In genomic region chr3:63679181-63679580, GRCh38 we compare ENCODE assay signal across 26 cellular contexts. TPM values are rescaled to one million over a fixed set of nuclear protein-coding genes. Genes with fewer than 3 reads are reported as not detected.
"Had no signal": no experiment of that assay in that cellular context is flagged by ENCODE, and none has a peak within 500 bp of the region (broad histone marks: within the 10 kb centered on the region; RNA-seq: fewer than 3 reads in every experiment).

No MANE protein-coding gene starts in this region.

- H3K27ac ChIP-seq: body of pancreas, gastrocnemius medialis, left lung, suprapubic skin, transverse colon, vagina had no signal

- DNase-seq: activated CD4-positive, alpha-beta T cell treated with anti-CD3 and anti-CD28 coated beads, Interleukin-2, amount 10 ng/mL, durations not matched to agents 24 days and 14 days; activated CD4-positive, CD25-positive, alpha-beta regulatory T cell; activated CD8-positive, alpha-beta T cell treated with anti-CD3 and anti-CD28 coated beads for 36 hours; activated naive CD4-positive, alpha-beta T cell treated with Interleukin-2 at 50 U/mL for 16 hours; activated naive CD8-positive, alpha-beta T cell treated with anti-CD3 and anti-CD28 coated beads, Interleukin-2, amount 10 ng/mL, durations not matched to agents 7 days and 5 days; activated T-cell treated with anti-CD3 and anti-CD28 coated beads, Interleukin-2, amount 50 U/mL, for 1 hour; body of pancreas; erythroblast; gastrocnemius medialis; head of caudate nucleus; left lung; midbrain; nephron progenitor cell; occipital lobe; posterior cingulate gyrus; stimulated activated CD4-positive, alpha-beta T cell treated with anti-CD3 and anti-CD28 coated beads, Interleukin-2, amount 100 ng/mL, for 24 hours; T-helper 9 cell; transverse colon had no signal

- FAIRE-seq: colon had no signal

RNA-seq across cellular contexts. Expression of gene SNTN, which starts 26.7 kb away (rescaled TPM):
- total RNA-seq: activated CD4-positive, alpha-beta T cell treated with anti-CD3 and anti-CD28 coated beads, Interleukin-2, amount 10 ng/mL, durations not matched to agents 24 days and 14 days; activated CD8-positive, alpha-beta T cell treated with anti-CD3 and anti-CD28 coated beads for 36 hours; activated naive CD8-positive, alpha-beta T cell treated with anti-CD3 and anti-CD28 coated beads, Interleukin-2, amount 10 ng/mL, durations not matched to agents 7 days and 5 days; activated T-helper 2 cell treated with anti-CD3 and anti-CD28 coated beads, Interferon-gamma antibody, Interleukin-2, Interleukin-4, amounts not matched to agents 10 μg/mL and 5 μg/mL and 100 μg/mL, durations not matched to agents 14 hours and 24 hours and 36 hours; cardiac septum; gastrocnemius medialis; kidney epithelial cell; lung microvascular endothelial cell; occipital lobe; skeletal muscle tissue; suprapubic skin; transverse colon; vagina had no signal
